8 cellular contexts compared by ENCODE assay signal in the genomic region with DNA sequence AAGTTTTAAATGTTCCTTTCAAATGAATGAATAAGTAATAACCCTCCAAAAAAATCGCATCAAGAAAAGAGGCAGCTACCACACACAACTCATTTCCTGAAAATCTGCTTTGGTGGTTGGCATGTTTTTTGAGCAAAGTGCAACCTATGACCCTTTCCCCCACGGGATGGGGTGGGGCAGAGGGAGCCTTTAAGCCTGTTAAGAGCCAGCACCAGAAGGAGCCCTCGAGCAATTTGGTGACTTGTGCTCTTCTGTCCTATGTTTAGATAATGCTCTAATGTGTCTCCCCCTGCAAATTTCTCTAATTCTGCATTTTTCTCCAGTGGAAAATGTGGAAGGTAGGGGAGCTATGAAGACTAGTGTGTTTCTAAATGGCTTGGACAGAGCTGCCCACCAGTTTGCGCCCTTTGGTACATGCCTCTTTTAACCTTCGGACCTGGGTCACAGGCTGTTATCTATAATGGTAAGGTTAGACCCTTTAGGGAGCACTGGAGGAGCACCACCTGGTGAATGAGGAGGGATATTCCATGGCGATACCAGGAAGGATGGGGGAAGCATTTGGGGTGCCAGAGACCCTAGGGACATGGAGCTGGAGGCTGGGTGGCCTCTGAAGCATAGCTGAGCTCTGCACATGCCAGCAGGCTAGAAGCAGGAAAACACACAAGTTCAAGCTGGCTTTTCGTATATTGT. TPM values are rescaled to one million over a fixed set of nuclear protein-coding genes. Genes with fewer than 3 reads are reported as not detected.
DNase-seq lines count a peak whose midpoint lies in the region; FAIRE-seq and TF ChIP-seq lines count a peak whose summit lies in the region.

No MANE protein-coding gene starts in this region.

- WGBS in HUES64, result 71% methylated on average over 6 of the region's 7 CpGs
- WGBS in thymus, result 53% methylated on average over 7 of the region's 7 CpGs
- 51 to 61% (median 54%) methylated on average over 7 of the region's 7 CpGs for WGBS in adrenal gland, 4 donors

- H3K36me3 ChIP-seq in HUES64 (ENCODE audit: insufficient read depth, low read length) (peaks cover 21% of the 10 kb centered on the region), thymus (ENCODE audit: control insufficient read depth, insufficient read depth) (peaks cover 30% of the 10 kb centered on the region), adrenal gland (replicated peaks in 1 of 2) (peaks cover 0 to 15% of the 10 kb centered on the region in 2 donors)

- intact Hi-C loops in adrenal gland (cut with DNase I), result loop anchor here in 1 of 2 donors (10.0 kb wide), 2 partner anchors 216 to 244 kb away; a partner anchor contains a TSS

- no peak for FAIRE-seq in urothelium cell line (lab: Jason Lieb, UNC)

- H3K4me3 ChIP-seq in HUES64 (ENCODE audit: low read length) (peak overlapping the region; percentile 64), thymus (ENCODE audit: low read length) (no peak overlapping the region), adrenal gland (peak overlapping the region in 1 of 4 donors; percentile 70)

- no peaks in the 10 kb centered on the region for H3K9me3 ChIP-seq in HUES64 (ENCODE audit: insufficient read depth, low read depth, low read length)
- H3K9me3 ChIP-seq in thymus (ENCODE audit: control insufficient read depth), result no peaks in the 10 kb centered on the region
- no peaks in the 10 kb centered on the region for H3K9me3 ChIP-seq in adrenal gland (replicated peaks in 1 of 3)

- peaks cover 30% of the 10 kb centered on the region for H3K27me3 ChIP-seq in HUES64 (ENCODE audit: insufficient read depth, low read length)
- H3K27me3 ChIP-seq in thymus (ENCODE audit: control insufficient read depth, insufficient read depth), result no peaks in the 10 kb centered on the region
- H3K27me3 ChIP-seq in adrenal gland, result no peaks in the 10 kb centered on the region

- DNase-seq in AG08395 (ENCODE audit: low spot score), result peak; percentile 38
- peak; percentile 46 for DNase-seq in activated CD4-positive, alpha-beta T cell treated with anti-CD3 and anti-CD28 coated beads, Interleukin-2, amount 50 U/mL, for 1 hour
- DNase-seq in hepatic stellate cell (ENCODE audit: low spot score), result peak; percentile 53
- no peak for DNase-seq in NCI-H187 (lab: John Stamatoyannopoulos, UW)
- no peak for DNase-seq in adrenal gland
- DNase-seq in urothelium cell line (ENCODE audit: low spot score), result no peak

- TF ChIP-seq POLR2A in adrenal gland (IDR thresholded peaks at IDR 0.05), result no peak

- no peak for TF ChIP-seq CTCF in adrenal gland (IDR thresholded peaks at IDR 0.05)

- H3K9ac ChIP-seq in HUES64 (ENCODE audit: low read depth, low read length), result no peak overlapping the region

- H3K4me1 ChIP-seq in HUES64 (ENCODE audit: insufficient read depth, low read length) (no peaks in the 10 kb centered on the region), thymus (ENCODE audit: control insufficient read depth, insufficient read depth, low read length) (peaks cover 10% of the 10 kb centered on the region), adrenal gland (replicated peaks in 1 of 2) (peaks cover 0 to 13% of the 10 kb centered on the region in 2 donors)

- H3K27ac ChIP-seq in HUES64 (ENCODE audit: low read depth, low read length) (peak overlapping the region; percentile 31; the same call in 1 of the 2 replicates), thymus (ENCODE audit: low read depth) (peak overlapping the region; percentile 26), adrenal gland (no peak overlapping the region)

RNA-seq across cellular contexts. Expression of a gene that starts 1.6 kb away (rescaled TPM):
- polyA plus RNA-seq in HUES64 (2013, experiment 1 of 2), result 17.3 TPM
- polyA plus RNA-seq in HUES64 (2013, experiment 2 of 2), result 17.6 TPM
- polyA plus RNA-seq in thymus (62.7 TPM), adrenal gland (10 to 100 TPM in 2 of 3 donors, 1 to 10 TPM in 1; 3.2 to 31.7 (median 30.7) TPM)
- total RNA-seq in adrenal gland, result 10 to 100 TPM; 12.5 to 54.4 (median 23.7) TPM

RNA-seq across cellular contexts. Expression of a gene that starts 13.0 kb away (rescaled TPM):
- 0.30 TPM for polyA plus RNA-seq in HUES64 (2013, experiment 1 of 2)
- polyA plus RNA-seq in HUES64 (2013, experiment 2 of 2), result 0.13 TPM
- polyA plus RNA-seq in thymus, result 0.50 TPM
- total RNA-seq in adrenal gland, result under 1 TPM in 2 of 8 donors, not detected in 6; 0.04 to 0.24 TPM
- under 1 TPM in 2 of 3 donors, not detected in 1; 0.03 to 0.08 TPM for polyA plus RNA-seq in adrenal gland

RNA-seq across cellular contexts. Expression of a gene that starts 16.0 kb away (rescaled TPM):
- polyA plus RNA-seq in HUES64 (2013, experiment 1 of 2), result not detected
- polyA plus RNA-seq in HUES64 (2013, experiment 2 of 2), result 1.9 TPM
- polyA plus RNA-seq in thymus, result 10.1 TPM
- total RNA-seq in adrenal gland, result not detected
- polyA plus RNA-seq in adrenal gland, result not detected

RNA-seq across cellular contexts. Expression of a gene that starts 21.0 kb away (rescaled TPM):
- polyA plus RNA-seq in HUES64 (2013, experiment 1 of 2), result 535 TPM
- 528 TPM for polyA plus RNA-seq in HUES64 (2013, experiment 2 of 2)
- polyA plus RNA-seq in thymus (478 TPM), adrenal gland (100 to 1,000 TPM; 288 to 536 (median 474) TPM)
- total RNA-seq in adrenal gland, result 100 to 1,000 TPM in 4 of 8 donors, 10 to 100 TPM in 4; 12.7 to 285 (median 87.1) TPM

RNA-seq across cellular contexts. Expression of a gene that starts 51.1 kb away (rescaled TPM):
- polyA plus RNA-seq in HUES64 (2013, experiment 1 of 2), result 0.65 TPM
- polyA plus RNA-seq in HUES64 (2013, experiment 2 of 2), result 0.76 TPM
- polyA plus RNA-seq in thymus (4.3 TPM), adrenal gland (10 to 100 TPM in 1 of 3 donors, 1 to 10 TPM in 2; 1.0 to 17.7 (median 8.2) TPM)
- 10 to 100 TPM in 1 of 8 donors, 1 to 10 TPM in 7; 3.0 to 18.3 (median 7.4) TPM for total RNA-seq in adrenal gland

Comparison
In these comparisons a context has a peak if more than half of its experiments do, and no peak if none do; other contexts are left out.
1. DNase-seq: peak in AG08395 (single experiment), activated CD4-positive, alpha-beta T cell treated with anti-CD3 and anti-CD28 coated beads, Interleukin-2, amount 50 U/mL, for 1 hour (single experiment) and hepatic stellate cell (single experiment); none in NCI-H187 (0 of 2), adrenal gland (0 of 7) and urothelium cell line (single experiment).
2. H3K27ac ChIP-seq: peak in HUES64 (single experiment) and thymus (single experiment); none in adrenal gland (0 of 5).
3. RNA of a gene that starts 16.0 kb away (polyA plus RNA-seq): 10.1 TPM in thymus (single experiment); not detected in adrenal gland; every median in the first group is over 10 times any median in the second.